ENCODE assay signal across 8 cellular contexts in the genomic region with DNA sequence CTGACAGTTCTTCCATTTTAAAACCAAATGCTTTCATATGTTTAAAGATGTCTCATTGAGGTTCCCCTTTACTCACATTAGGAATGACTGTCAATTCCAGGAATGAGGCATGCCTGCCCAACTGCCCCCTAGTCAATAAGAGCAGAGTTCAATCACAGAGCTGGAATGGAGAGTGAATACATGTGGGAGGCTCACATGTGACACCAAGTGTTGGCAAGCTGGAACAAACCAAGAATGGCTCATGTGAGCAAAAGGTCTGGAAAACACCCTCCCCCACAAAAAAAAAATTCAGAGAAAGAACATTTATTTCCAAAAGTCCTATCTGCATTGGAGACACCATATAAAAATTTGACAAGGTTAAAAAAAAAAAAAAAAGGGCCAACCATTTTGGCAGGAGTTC. TPM values are rescaled to one million over a fixed set of nuclear protein-coding genes. Genes with fewer than 3 reads are reported as not detected.
DNase-seq lines count a peak whose midpoint lies in the region; ATAC-seq and TF ChIP-seq lines count a peak whose summit lies in the region.

No MANE protein-coding gene starts in this region.

- H4K20me1 ChIP-seq in PC-9 (ENCODE audit: insufficient read depth) = peaks cover 6% of the 10 kb centered on the region; the same call in 1 of the 2 replicates

- CTCF ChIA-PET in PC-9 (lab: Charles Lee) = no interaction called here

- H3K27ac ChIP-seq in PC-9 = 0 out of 2 replicates have a peak overlapping the region, but pooled peaks have one; percentile 16

- peak; percentile 27; the same call in 1 of the 2 replicates for TF ChIP-seq CTCF in PC-9 (conservative IDR thresholded peaks at IDR 0.05)

- H3K4me3 ChIP-seq in PC-9 = no peak overlapping the region

- no peaks in the 10 kb centered on the region for H3K27me3 ChIP-seq in PC-9 (ENCODE audit: insufficient read depth, low read depth)

- no peaks in the 10 kb centered on the region for H3K9me2 ChIP-seq in PC-9 (ENCODE audit: insufficient read depth)

- BruUV-seq in PC-9 (replicated peaks; lab: Mats Ljungman, UMichigan) = no TSS peak

- peaks cover 18% of the 10 kb centered on the region; the same call in 1 of the 2 replicates for H3F3A ChIP-seq in PC-9 (ENCODE audit: insufficient read depth, low read depth)

- no peaks in the 10 kb centered on the region; the same call in 1 of the 2 replicates for H3K9me3 ChIP-seq in PC-9 (ENCODE audit: insufficient read depth, low read depth)

- POLR2A ChIA-PET in PC-9 (lab: Charles Lee; ENCODE audit: unreplicated experiment) = interaction anchor here (0.7 kb wide), 3 partner anchors 240 to 1182 kb away, joined by 3 to 25 read pairs (median 8); no protein-coding TSS in a partner anchor

- ATAC-seq in HG03460 (IDR thresholded peaks at IDR 0.05; ENCODE audit: unreplicated experiment) = no peak

- DNase-seq in activated T-cell treated with anti-CD3 and anti-CD28 coated beads for 48 hours (ENCODE audit: low read depth) (peak; percentile 41), PC-9 (peak; percentile 10 to 48), dermis blood vessel endothelial cell (peak; percentile 72), myocyte (ENCODE audit: low read depth) (peak; percentile 79), NCI-H345 treated with DMSO at 0.1 percent for 48 hours (lab: John Stamatoyannopoulos, UW; ENCODE audit: unreplicated experiment) (no peak), middle frontal gyrus (ENCODE audit: extremely low spot score, low spot score) (no peak)
- no peak for DNase-seq in activated T-cell treated with anti-CD3 and anti-CD28 coated beads, Interleukin-2, amount 50 U/mL, for 1 hour

- H3K4me2 ChIP-seq in PC-9 = 0 out of 2 replicates have a peak overlapping the region, but pooled peaks have one; percentile 28

- H2AFZ ChIP-seq in PC-9 = no peak overlapping the region

- H3K36me3 ChIP-seq in PC-9 (ENCODE audit: low read depth) = peaks cover 25% of the 10 kb centered on the region

- H3K4me1 ChIP-seq in PC-9 (replicated peaks; ENCODE audit: insufficient read depth) = peaks cover 24% of the 10 kb centered on the region

- peaks cover 54% of the 10 kb centered on the region for H3K79me2 ChIP-seq in PC-9 (ENCODE audit: low read depth)

- intact Hi-C loops in PC-9 (cut with micrococcal nuclease; ENCODE audit: unreplicated experiment) = loop anchor here (5.0 kb wide), 1 partner anchor 255 kb away; no protein-coding TSS in a partner anchor

RNA-seq across cellular contexts. Expression of gene PBRM1, which starts 3.7 kb away (rescaled TPM):
- 35.2 and 42.8 TPM in 2 replicates for total RNA-seq in PC-9 (2021)
- 83.9 and 107 TPM in 2 replicates for total RNA-seq in dermis blood vessel endothelial cell
- 54.0 and 58.2 TPM in 2 replicates for total RNA-seq in myocyte
- polyA plus RNA-seq in myocyte (2012) = 17.8 TPM

RNA-seq across cellular contexts. Expression of gene GNL3, which starts 3.8 kb away (rescaled TPM):
- total RNA-seq in PC-9 (2021) (82.3 and 91.2 TPM in 2 replicates), dermis blood vessel endothelial cell (113 and 135 TPM in 2 replicates), myocyte (125 and 153 TPM in 2 replicates)
- 44.1 TPM for polyA plus RNA-seq in myocyte (2012)

RNA-seq across cellular contexts. Expression of gene GLT8D1, which starts 23.6 kb away (rescaled TPM):
- total RNA-seq in PC-9 (2021) = 42.1 and 48.6 TPM in 2 replicates
- total RNA-seq in dermis blood vessel endothelial cell = 67.7 and 70.6 TPM in 2 replicates
- total RNA-seq in myocyte = 84.7 and 106 TPM in 2 replicates
- polyA plus RNA-seq in myocyte (2012) = 114 TPM

RNA-seq across cellular contexts. Expression of gene SPCS1, which starts 23.9 kb away (rescaled TPM):
- 91.9 and 104 TPM in 2 replicates for total RNA-seq in PC-9 (2021)
- total RNA-seq in dermis blood vessel endothelial cell = 40.5 and 52.5 TPM in 2 replicates
- 141 and 206 TPM in 2 replicates for total RNA-seq in myocyte
- 234 TPM for polyA plus RNA-seq in myocyte (2012)

Comparison
In these comparisons a context has a peak if more than half of its experiments do, and no peak if none do; other contexts are left out.
1. DNase-seq: peak in activated T-cell treated with anti-CD3 and anti-CD28 coated beads for 48 hours (single experiment), PC-9 (2 of 2), dermis blood vessel endothelial cell (single experiment) and myocyte (single experiment); none in activated T-cell treated with anti-CD3 and anti-CD28 coated beads, Interleukin-2, amount 50 U/mL, for 1 hour (single experiment), NCI-H345 treated with DMSO at 0.1 percent for 48 hours (single experiment) and middle frontal gyrus (single experiment).